ENCODE assay signal across 18 cellular contexts in the genomic region with DNA sequence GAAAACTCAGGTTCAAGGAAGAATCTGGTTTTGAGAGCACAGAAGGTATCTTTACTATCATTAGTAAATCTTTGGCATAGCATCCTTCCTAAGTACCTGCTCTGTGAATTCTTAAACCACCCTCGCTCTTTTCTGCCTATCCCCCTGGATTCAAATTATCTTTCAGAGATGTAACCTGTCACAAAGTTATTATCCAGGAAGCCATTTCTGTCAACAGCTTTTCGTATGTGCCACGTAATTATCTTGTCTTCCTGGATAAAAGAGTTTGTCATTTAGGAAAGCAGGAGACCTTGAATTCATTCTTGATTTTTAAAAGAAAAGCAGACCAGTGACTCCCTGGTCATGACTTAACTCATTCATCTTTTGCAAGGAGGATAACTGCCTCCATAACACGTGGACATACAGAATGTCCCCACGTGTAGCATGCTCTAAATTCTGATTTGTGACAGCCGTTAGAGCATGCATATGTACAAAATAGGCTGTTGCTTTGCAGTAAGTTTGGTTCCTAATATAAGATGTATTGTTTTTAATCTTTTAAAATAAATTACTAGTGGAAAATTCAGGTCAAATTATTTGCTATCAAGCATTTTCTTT.
"Had no signal": no experiment of that assay in that cellular context is flagged by ENCODE, and none has a peak within 500 bp of the region (broad histone marks: within the 10 kb centered on the region; RNA-seq: fewer than 3 reads in every experiment).

No MANE protein-coding gene starts in this region.

- H3K4me3 ChIP-seq: esophagus squamous epithelium, mucosa of descending colon, right atrium auricular region, tibial artery, vagina had no signal

- H3K9me3 Mint-ChIP-seq: activated CD4-positive, alpha-beta memory T cell treated with anti-CD3 and anti-CD28 coated beads for 36 hours; effector memory CD8-positive, alpha-beta T cell; naive thymus-derived CD4-positive, alpha-beta T cell had no signal

- H3K27me3 Mint-ChIP-seq: activated CD4-positive, alpha-beta memory T cell treated with anti-CD3 and anti-CD28 coated beads for 36 hours had no signal

- H3K27ac ChIP-seq: esophagus squamous epithelium, right atrium auricular region, tibial artery, vagina had no signal

- H3K27me3 ChIP-seq: esophagus squamous epithelium, right atrium auricular region, tibial artery, vagina had no signal

- H3K36me3 Mint-ChIP-seq: activated CD4-positive, alpha-beta memory T cell treated with anti-CD3 and anti-CD28 coated beads for 36 hours; activated CD8-positive, alpha-beta memory T cell treated with anti-CD3 and anti-CD28 coated beads, Interleukin-2, amount 10 ng/mL, durations not matched to agents 7 days and 5 days; naive thymus-derived CD4-positive, alpha-beta T cell had no signal

- DNase-seq: activated CD4-positive, alpha-beta memory T cell treated with anti-CD3 and anti-CD28 coated beads for 36 hours; activated CD4-positive, alpha-beta T cell treated with anti-CD3 and anti-CD28 coated beads for 1 hour; activated naive CD4-positive, alpha-beta T cell treated with Interleukin-2 at 50 U/mL for 16 hours; amniotic stem cell; dermis blood vessel endothelial cell; effector memory CD8-positive, alpha-beta T cell; esophagus squamous epithelium; left ventricle myocardium superior; mucosa of descending colon; stimulated activated CD4-positive, alpha-beta T cell treated with anti-CD3 and anti-CD28 coated beads, Interleukin-12 subunit alpha, Interleukin-12 subunit beta, amount 100 ng/mL, for 4 hours; stimulated activated CD4-positive, alpha-beta T cell treated with anti-CD3 and anti-CD28 coated beads, Interleukin-1b, Interleukin-23, amount 100 ng/mL, for 48 hours; stimulated activated CD8-positive, alpha-beta memory T cell treated with anti-CD3 and anti-CD28 coated beads, Interleukin-4, amount 100 ng/mL, for 48 hours; T1000; tibial artery had no signal

- H3K27ac Mint-ChIP-seq: activated CD4-positive, alpha-beta memory T cell treated with anti-CD3 and anti-CD28 coated beads for 36 hours; activated CD8-positive, alpha-beta memory T cell treated with anti-CD3 and anti-CD28 coated beads, Interleukin-2, amount 10 ng/mL, durations not matched to agents 7 days and 5 days had no signal

- ATAC-seq: left ventricle myocardium superior had no signal

- H3K4me3 Mint-ChIP-seq: activated CD4-positive, alpha-beta memory T cell treated with anti-CD3 and anti-CD28 coated beads for 36 hours; effector memory CD8-positive, alpha-beta T cell had no signal

- H3K4me1 ChIP-seq: esophagus squamous epithelium, right atrium auricular region, vagina had no signal

- H3K9me3 ChIP-seq: esophagus squamous epithelium, mucosa of descending colon, right atrium auricular region, tibial artery, vagina had no signal
